23 cellular contexts compared by ENCODE assay signal in genomic region chr19:5645409-5645808, GRCh38. TPM values are rescaled to one million over a fixed set of nuclear protein-coding genes. Genes with fewer than 3 reads are reported as not detected.
DNase-seq lines count a peak whose midpoint lies in the region; ATAC-seq and TF ChIP-seq lines count a peak whose summit lies in the region.
"Had no signal": no experiment of that assay in that cellular context is flagged by ENCODE, and none has a peak within 500 bp of the region (broad histone marks: within the 10 kb centered on the region; RNA-seq: fewer than 3 reads in every experiment).

No MANE protein-coding gene starts in this region.

- 95% methylated on average over 5 of the region's 5 CpGs for WGBS in SK-N-SH (ENCODE audit: low lambda C conversion rate)

- H3K36me3 Mint-ChIP-seq in naive thymus-derived CD8-positive, alpha-beta T cell: peaks cover 5 to 93% (median 21%) of the 10 kb centered on the region in 3 donors

- peaks cover 25 to 49% (median 41%) of the 10 kb centered on the region in 4 donors for H3K4me1 Mint-ChIP-seq in naive thymus-derived CD8-positive, alpha-beta T cell

- H3K27ac ChIP-seq in Karpas-422 (ENCODE audit: low read length) (no peak overlapping the region), SK-N-SH (ENCODE audit: low read depth in 2 of 2, low read length in 1 of 2) (no peak overlapping the region)
- H3K27ac ChIP-seq: breast epithelium, C4-2B, KMS-11, Peyer's patch, SK-N-MC, transverse colon had no signal

- no peaks in the 10 kb centered on the region for H3K27me3 ChIP-seq in Karpas-422 (ENCODE audit: low read length)
- H3K27me3 ChIP-seq in SK-N-SH (ENCODE audit: insufficient read depth): no peaks in the 10 kb centered on the region
- H3K27me3 ChIP-seq: breast epithelium, Peyer's patch, transverse colon had no signal

- H3K4me2 ChIP-seq in Karpas-422 (ENCODE audit: low read depth, low read length, poor library complexity, severe bottlenecking): no peak overlapping the region
- H3K4me2 ChIP-seq in SK-N-SH: no peak overlapping the region
- H3K4me2 ChIP-seq: KMS-11 had no signal

- no peaks in the 10 kb centered on the region for H3K9me3 Mint-ChIP-seq in naive thymus-derived CD8-positive, alpha-beta T cell
- H3K9me3 Mint-ChIP-seq: activated naive CD8-positive, alpha-beta T cell treated with anti-CD3 and anti-CD28 coated beads, Interleukin-2, amount 10 ng/mL, durations not matched to agents 7 days and 5 days; neural crest cell had no signal

- H4K20me1 ChIP-seq in Karpas-422 (ENCODE audit: insufficient read depth, low read depth, low read length) (peaks cover 57% of the 10 kb centered on the region), SK-N-SH (ENCODE audit: insufficient read depth) (peaks cover 71% of the 10 kb centered on the region)

- DNase-seq in NCI-H510A treated with DMSO at 0.1 percent for 48 hours (lab: John Stamatoyannopoulos, UW) (peak; percentile 6), NCI-H510A (lab: John Stamatoyannopoulos, UW) (no peak), NCI-H1092 (lab: John Stamatoyannopoulos, UW) (peak; percentile 43), NCI-H774 (lab: John Stamatoyannopoulos, UW) (peak; percentile 70), Karpas-422 (no peak), SK-N-SH (no peak), NCI-H187 (lab: John Stamatoyannopoulos, UW) (no peak)
- no peak for DNase-seq in naive thymus-derived CD8-positive, alpha-beta T cell
- DNase-seq: activated CD4-positive, alpha-beta T cell treated with anti-CD3 and anti-CD28 coated beads for 1 hour; activated naive CD8-positive, alpha-beta T cell treated with anti-CD3 and anti-CD28 coated beads, Interleukin-2, amount 10 ng/mL, durations not matched to agents 7 days and 5 days; dermis blood vessel endothelial cell; DMS53; foreskin melanocyte; mesendoderm; NCI-H1048; T1000; transverse colon had no signal

- H3K9me3 ChIP-seq in Karpas-422 (ENCODE audit: low read length): no peaks in the 10 kb centered on the region
- H3K9me3 ChIP-seq in SK-N-SH: no peaks in the 10 kb centered on the region
- H3K9me3 ChIP-seq: breast epithelium, Peyer's patch, transverse colon had no signal

- H3K9me2 ChIP-seq in Karpas-422 (replicated peaks; ENCODE audit: insufficient read depth, low read length): no peaks in the 10 kb centered on the region
- no peaks in the 10 kb centered on the region for H3K9me2 ChIP-seq in SK-N-SH

- H3K27me3 Mint-ChIP-seq in naive thymus-derived CD8-positive, alpha-beta T cell: no peaks in the 10 kb centered on the region
- H3K27me3 Mint-ChIP-seq: activated naive CD8-positive, alpha-beta T cell treated with anti-CD3 and anti-CD28 coated beads, Interleukin-2, amount 10 ng/mL, durations not matched to agents 7 days and 5 days had no signal

- H3F3A ChIP-seq in SK-N-SH (replicated peaks; ENCODE audit: insufficient read depth): peaks cover 5% of the 10 kb centered on the region

- H3K9ac ChIP-seq in Karpas-422 (ENCODE audit: low read length) (no peak overlapping the region), SK-N-SH (no peak overlapping the region)
- H3K9ac ChIP-seq: KMS-11 had no signal

- H3K4me3 ChIP-seq in Karpas-422 (ENCODE audit: low read length) (no peak overlapping the region), SK-N-SH (ENCODE audit: low read depth in 2 of 2, low read length in 1 of 2) (no peak overlapping the region)
- H3K4me3 ChIP-seq: breast epithelium, Peyer's patch, SK-N-MC, transverse colon had no signal

- H3K27ac Mint-ChIP-seq in naive thymus-derived CD8-positive, alpha-beta T cell: peak overlapping the region in 6 of 10 donors; percentile 18 to 83 (median 52)

- peaks cover 79% of the 10 kb centered on the region for H3K36me3 ChIP-seq in Karpas-422 (ENCODE audit: insufficient read depth, low read length)
- peaks cover 67 to 72% of the 10 kb centered on the region in 2 experiments for H3K36me3 ChIP-seq in SK-N-SH (replicated peaks in 1 of 2; ENCODE audit: control insufficient read depth in 1 of 2, insufficient read depth in 2 of 2, low read length in 1 of 2)
- H3K36me3 ChIP-seq: breast epithelium had no signal

- CTCF ChIA-PET in SK-N-SH (lab: Yijun Ruan, JAX): interaction anchor here (1.3 kb wide), 1 partner anchor 44 kb away, joined by 3 read pairs; no protein-coding TSS in a partner anchor

- H3K4me1 ChIP-seq in Karpas-422 (ENCODE audit: low read length) (0 out of 2 replicates have a peak, but pooled peaks cover 2% of the 10 kb centered on the region), SK-N-SH (ENCODE audit: control insufficient read depth in 1 of 2, insufficient read depth in 2 of 2, low read depth in 1 of 2, low read length in 1 of 2) (no peaks in the 10 kb centered on the region)
- H3K4me1 ChIP-seq: breast epithelium, Peyer's patch, transverse colon had no signal

- peaks cover 84% of the 10 kb centered on the region for H3K79me2 ChIP-seq in Karpas-422 (ENCODE audit: low read length)
- peaks cover 68% of the 10 kb centered on the region for H3K79me2 ChIP-seq in SK-N-SH (ENCODE audit: insufficient read depth)

- TF ChIP-seq CTCF in SK-N-SH (IDR thresholded peaks at IDR 0.05): no peak

- no peak for ATAC-seq in naive thymus-derived CD8-positive, alpha-beta T cell

- no peak for TF ChIP-seq RAD21 in SK-N-SH (IDR thresholded peaks at IDR 0.05; ENCODE audit: low read length)

- H2AFZ ChIP-seq in Karpas-422 (ENCODE audit: low read length): no peak overlapping the region
- no peak overlapping the region for H2AFZ ChIP-seq in SK-N-SH (ENCODE audit: low read depth)

- POLR2A ChIA-PET in naive thymus-derived CD8-positive, alpha-beta T cell (lab: Charles Lee): no interaction called here
- POLR2A ChIA-PET in SK-N-SH (lab: Yijun Ruan, JAX): interaction anchor here (0.6 to 0.9 kb wide), 3 partner anchors 23 to 46 kb away, joined by 3 read pairs; partner anchors contain the start of genes SAFB and SAFB2

- TF ChIP-seq EP300 in SK-N-SH (IDR thresholded peaks at IDR 0.05; ENCODE audit: borderline replicate concordance in 1 of 2, low read depth in 1 of 2, low read length in 1 of 2): no peak

- H3K4me3 Mint-ChIP-seq in naive thymus-derived CD8-positive, alpha-beta T cell: peak overlapping the region in 1 of 10 donors; percentile 8
- H3K4me3 Mint-ChIP-seq: activated naive CD8-positive, alpha-beta T cell treated with anti-CD3 and anti-CD28 coated beads, Interleukin-2, amount 10 ng/mL, durations not matched to agents 7 days and 5 days; neural crest cell had no signal

TF ChIP-seq in SK-N-SH, 30 proteins besides CTCF, POLR2A, EP300 and RAD21:
- TF ChIP-seq EZH2phosphoT487 (IDR thresholded peaks at IDR 0.05; ENCODE audit: borderline replicate concordance, low read depth): no peak
- no peak for TF ChIP-seq YY1 (IDR thresholded peaks at IDR 0.05; ENCODE audit: low read depth)
- TF ChIP-seq JUND (IDR thresholded peaks at IDR 0.05): no peak

RNA-seq across cellular contexts. Expression of gene SAFB, which starts 22.5 kb away (rescaled TPM):
- 100 to 1,000 TPM; 188 to 191 TPM for total RNA-seq in naive thymus-derived CD8-positive, alpha-beta T cell
- polyA plus RNA-seq in naive thymus-derived CD8-positive, alpha-beta T cell: 100 to 1,000 TPM in 1 of 3 donors, 10 to 100 TPM in 2; 28.6 to 135 (median 59.3) TPM
- 53.0 and 92.9 TPM in 2 replicates for total RNA-seq in Karpas-422 (2014; rRNA removed; shearing (Covaris generic); ENCODE audit: low replicate concordance)
- 44.4 and 90.0 TPM in 2 replicates for polyA plus RNA-seq in SK-N-SH (2012; rRNA removed)
- 43.3 and 43.5 TPM in 2 replicates for polyA plus RNA-seq in SK-N-SH (2012; cell fraction: cytosol; rRNA removed)
- 157 and 489 TPM in 2 replicates for polyA plus RNA-seq in SK-N-SH (2012; cell fraction: nucleus; rRNA removed)

RNA-seq across cellular contexts. Expression of gene SAFB2, which starts 22.8 kb away (rescaled TPM):
- total RNA-seq in naive thymus-derived CD8-positive, alpha-beta T cell: 100 to 1,000 TPM; 218 to 221 TPM
- polyA plus RNA-seq in naive thymus-derived CD8-positive, alpha-beta T cell: 10 to 100 TPM; 25.8 to 47.4 (median 28.7) TPM
- 40.3 and 52.7 TPM in 2 replicates for total RNA-seq in Karpas-422 (2014; rRNA removed; shearing (Covaris generic); ENCODE audit: low replicate concordance)
- 20.3 and 37.7 TPM in 2 replicates for polyA plus RNA-seq in SK-N-SH (2012; rRNA removed)
- polyA plus RNA-seq in SK-N-SH (2012; cell fraction: cytosol; rRNA removed): 20.4 and 21.6 TPM in 2 replicates
- polyA plus RNA-seq in SK-N-SH (2012; cell fraction: nucleus; rRNA removed): 84.9 and 120 TPM in 2 replicates

RNA-seq across cellular contexts. Expression of gene MICOS13, which starts 34.9 kb away (rescaled TPM):
- total RNA-seq in naive thymus-derived CD8-positive, alpha-beta T cell: 10 to 100 TPM; 40.1 to 40.6 TPM
- 100 to 1,000 TPM in 2 of 3 donors, 10 to 100 TPM in 1; 95.5 to 110 (median 102) TPM for polyA plus RNA-seq in naive thymus-derived CD8-positive, alpha-beta T cell
- total RNA-seq in Karpas-422 (2014; rRNA removed; shearing (Covaris generic); ENCODE audit: low replicate concordance): 63.4 and 118 TPM in 2 replicates
- polyA plus RNA-seq in SK-N-SH (2012; rRNA removed): 112 and 116 TPM in 2 replicates
- polyA plus RNA-seq in SK-N-SH (2012; cell fraction: cytosol; rRNA removed): 56.7 and 76.6 TPM in 2 replicates
- 54.9 and 78.4 TPM in 2 replicates for polyA plus RNA-seq in SK-N-SH (2012; cell fraction: nucleus; rRNA removed)

RNA-seq across cellular contexts. Expression of gene HSD11B1L, which starts 35.4 kb away (rescaled TPM):
- 1 to 10 TPM; 2.8 to 4.1 TPM for total RNA-seq in naive thymus-derived CD8-positive, alpha-beta T cell
- 1 to 10 TPM; 5.5 to 6.0 (median 5.7) TPM for polyA plus RNA-seq in naive thymus-derived CD8-positive, alpha-beta T cell
- total RNA-seq in Karpas-422 (2014; rRNA removed; shearing (Covaris generic); ENCODE audit: low replicate concordance): 6.9 and 9.0 TPM in 2 replicates
- 52.0 and 53.3 TPM in 2 replicates for polyA plus RNA-seq in SK-N-SH (2012; rRNA removed)
- 35.3 and 47.9 TPM in 2 replicates for polyA plus RNA-seq in SK-N-SH (2012; cell fraction: cytosol; rRNA removed)
- 43.7 and 46.7 TPM in 2 replicates for polyA plus RNA-seq in SK-N-SH (2012; cell fraction: nucleus; rRNA removed)

RNA-seq across cellular contexts. Expression of gene RPL36, which starts 44.7 kb away (rescaled TPM):
- total RNA-seq in naive thymus-derived CD8-positive, alpha-beta T cell: 1,000 to 10,000 TPM; 1,442 to 1,445 TPM
- 1,000 to 10,000 TPM; 2,357 to 2,883 (median 2,631) TPM for polyA plus RNA-seq in naive thymus-derived CD8-positive, alpha-beta T cell
- 3,189 and 3,229 TPM in 2 replicates for total RNA-seq in Karpas-422 (2014; rRNA removed; shearing (Covaris generic); ENCODE audit: low replicate concordance)
- 871 and 1,383 TPM in 2 replicates for polyA plus RNA-seq in SK-N-SH (2012; rRNA removed)
- polyA plus RNA-seq in SK-N-SH (2012; cell fraction: cytosol; rRNA removed): 933 and 1,018 TPM in 2 replicates
- 319 and 414 TPM in 2 replicates for polyA plus RNA-seq in SK-N-SH (2012; cell fraction: nucleus; rRNA removed)

Comparison
In these comparisons a context has a peak if more than half of its experiments do, and no peak if none do; other contexts are left out.
1. DNase-seq: peak in NCI-H510A treated with DMSO at 0.1 percent for 48 hours (single experiment), NCI-H1092 (single experiment) and NCI-H774 (single experiment); none in NCI-H510A (single experiment), naive thymus-derived CD8-positive, alpha-beta T cell (0 of 10), Karpas-422 (single experiment), SK-N-SH (single experiment) and NCI-H187 (0 of 2).